Comparison of ENCODE assay signal across 11 cellular contexts in genomic region chr9:77453857-77454647, GRCh38.
DNase-seq lines count a peak whose midpoint lies in the region; ATAC-seq, FAIRE-seq and TF ChIP-seq lines count a peak whose summit lies in the region.
"Had no signal": no experiment of that assay in that cellular context is flagged by ENCODE, and none has a peak within 500 bp of the region (broad histone marks: within the 10 kb centered on the region; RNA-seq: fewer than 3 reads in every experiment).

No MANE protein-coding gene starts in this region.

- peak; percentile 10 for DNase-seq in activated naive CD4-positive, alpha-beta T cell treated with anti-CD3 and anti-CD28 coated beads for 36 hours
- DNase-seq in activated naive CD4-positive, alpha-beta T cell treated with anti-CD3 and anti-CD28 coated beads, Interleukin-2, amount 50 U/mL, for 16 hours = no peak
- DNase-seq in body of pancreas (peak; percentile 23 to 77 (median 45)), thyroid gland (peak; percentile 82 to 85), GM19239 (ENCODE audit: insufficient read length, low spot score) (no peak)
- DNase-seq: trophoblast cell had no signal

- intact Hi-C loops in activated naive CD4-positive, alpha-beta T cell treated with anti-CD3 and anti-CD28 coated beads for 36 hours (cut with micrococcal nuclease) = loop anchor here (1.0 to 10.0 kb wide), 3 partner anchors 195 to 1059 kb away; partner anchors contain the start of gene RFK
- intact Hi-C loops in body of pancreas (cut with DNase I) = loop anchor here (10.0 kb wide), 1 partner anchor 301 kb away; no protein-coding TSS in a partner anchor
- intact Hi-C loops in thyroid gland (cut with DNase I) = loop anchor here (10.0 kb wide), 1 partner anchor 201 kb away; no protein-coding TSS in a partner anchor

- 53 to 76% methylated on average over 13 of the region's 13 CpGs for WGBS in body of pancreas, 2 donors
- WGBS in thyroid gland, 2 donors = 66 to 75% methylated on average over 13 of the region's 13 CpGs

- H3K79me2 ChIP-seq in OCI-LY3 (ENCODE audit: low read length) = no peaks in the 10 kb centered on the region

- peak overlapping the region; percentile 79 for H3K4me3 ChIP-seq in OCI-LY3 (ENCODE audit: low read length)
- no peak overlapping the region for H3K4me3 ChIP-seq in body of pancreas
- H3K4me3 ChIP-seq in thyroid gland (replicated peaks in 1 of 3) = no peak overlapping the region

- H3K27me3 Mint-ChIP-seq in activated naive CD4-positive, alpha-beta T cell treated with anti-CD3 and anti-CD28 coated beads for 36 hours (ENCODE audit: low read depth) = no peaks in the 10 kb centered on the region

- H4K20me1 ChIP-seq in OCI-LY3 (ENCODE audit: insufficient read depth, low read length) = no peaks in the 10 kb centered on the region

- TF ChIP-seq CTCF in OCI-LY3 (IDR thresholded peaks at IDR 0.05; ENCODE audit: low read depth, low read length) (no peak), body of pancreas (IDR thresholded peaks at IDR 0.05) (no peak), thyroid gland (IDR thresholded peaks at IDR 0.05) (no peak)

- ATAC-seq in body of pancreas (no peak), HG03571 (IDR thresholded peaks at IDR 0.05; ENCODE audit: unreplicated experiment) (no peak), HG03342 (IDR thresholded peaks at IDR 0.05; ENCODE audit: unreplicated experiment) (no peak)

- TF ChIP-seq POLR2A in body of pancreas (IDR thresholded peaks at IDR 0.05) = no peak
- no peak for TF ChIP-seq POLR2A in thyroid gland (IDR thresholded peaks at IDR 0.05)

- H3K4me1 Mint-ChIP-seq in activated naive CD4-positive, alpha-beta T cell treated with anti-CD3 and anti-CD28 coated beads for 36 hours (ENCODE audit: low read depth) = peaks cover 24% of the 10 kb centered on the region

- H3K9me3 ChIP-seq in OCI-LY3 (ENCODE audit: insufficient read depth, low read length) (no peaks in the 10 kb centered on the region), body of pancreas (no peaks in the 10 kb centered on the region), thyroid gland (no peaks in the 10 kb centered on the region)

- H3K36me3 ChIP-seq in OCI-LY3 (replicated peaks; ENCODE audit: low read depth, low read length) (no peaks in the 10 kb centered on the region), body of pancreas (replicated peaks in 1 of 2; ENCODE audit: insufficient read depth in 1 of 2, low read depth in 2 of 2) (no peaks in the 10 kb centered on the region), thyroid gland (no peaks in the 10 kb centered on the region)

- peak overlapping the region; percentile 79 for H3K4me2 ChIP-seq in OCI-LY3 (ENCODE audit: low read length)

- H3K27me3 ChIP-seq in OCI-LY3 (ENCODE audit: low read depth, low read length) (no peaks in the 10 kb centered on the region), body of pancreas (no peaks in the 10 kb centered on the region), thyroid gland (no peaks in the 10 kb centered on the region)

- no peak overlapping the region for H3K27ac Mint-ChIP-seq in activated naive CD4-positive, alpha-beta T cell treated with anti-CD3 and anti-CD28 coated beads for 36 hours
- H3K27ac Mint-ChIP-seq: progenitor cell of endocrine pancreas had no signal

- no peaks in the 10 kb centered on the region for H3K36me3 Mint-ChIP-seq in activated naive CD4-positive, alpha-beta T cell treated with anti-CD3 and anti-CD28 coated beads for 36 hours (ENCODE audit: low read depth)

- CTCF ChIA-PET in activated naive CD4-positive, alpha-beta T cell treated with anti-CD3 and anti-CD28 coated beads for 36 hours (lab: Charles Lee) = interaction anchor here (0.6 to 7.7 kb wide), 11 partner anchors 8 to 668 kb away, joined by 3 to 84 read pairs (median 6); no protein-coding TSS in a partner anchor

- H3K27ac ChIP-seq in OCI-LY3 (ENCODE audit: low read length) (peak overlapping the region; percentile 38), body of pancreas (no peak overlapping the region), thyroid gland (no peak overlapping the region)
- H3K27ac ChIP-seq: RWPE1 had no signal

- no peaks in the 10 kb centered on the region for H3K9me3 Mint-ChIP-seq in activated naive CD4-positive, alpha-beta T cell treated with anti-CD3 and anti-CD28 coated beads for 36 hours

- H3K9ac ChIP-seq in OCI-LY3 (ENCODE audit: low read length) = peak overlapping the region; percentile 62

- peak overlapping the region; percentile 95 for H2AFZ ChIP-seq in OCI-LY3 (ENCODE audit: low read depth, low read length)

- H3K4me1 ChIP-seq in OCI-LY3 (ENCODE audit: low read length) (peaks cover 28% of the 10 kb centered on the region), body of pancreas (peaks cover 12% of the 10 kb centered on the region), thyroid gland (peaks cover 25 to 36% of the 10 kb centered on the region in 2 donors)

- no peak for FAIRE-seq in GM19239 (lab: Jason Lieb, UNC)

- H3K4me3 Mint-ChIP-seq in activated naive CD4-positive, alpha-beta T cell treated with anti-CD3 and anti-CD28 coated beads for 36 hours = peak overlapping the region; percentile 60

Comparison
In these comparisons a context has a peak if more than half of its experiments do, and no peak if none do; other contexts are left out.
1. DNase-seq: peak in activated naive CD4-positive, alpha-beta T cell treated with anti-CD3 and anti-CD28 coated beads for 36 hours (single experiment), body of pancreas (4 of 4) and thyroid gland (2 of 2); none in activated naive CD4-positive, alpha-beta T cell treated with anti-CD3 and anti-CD28 coated beads, Interleukin-2, amount 50 U/mL, for 16 hours (single experiment) and GM19239 (single experiment).